In genomic region chr12:124861492-124861891, GRCh38 we compare ENCODE assay signal across 9 cellular contexts. TPM values are rescaled to one million over a fixed set of nuclear protein-coding genes. Genes with fewer than 3 reads are reported as not detected.
A peak's percentile ranks its signal among the peaks of the same experiment; 100 is the strongest.
DNase-seq lines count a peak whose midpoint lies in the region; ATAC-seq, FAIRE-seq and TF ChIP-seq lines count a peak whose summit lies in the region.
"Had no signal": no experiment of that assay in that cellular context is flagged by ENCODE, and none has a peak within 500 bp of the region (broad histone marks: within the 10 kb centered on the region; RNA-seq: fewer than 3 reads in every experiment).

No MANE protein-coding gene starts in this region.

- H3K4me1 ChIP-seq in A549 (peaks cover 25% of the 10 kb centered on the region), left lung (peaks cover 2 to 44% of the 10 kb centered on the region in 2 donors)

- no peak for TF ChIP-seq POLR2A in A549 (IDR thresholded peaks at IDR 0.05; ENCODE audit: low read length)

- no peak overlapping the region for H3K4me3 ChIP-seq in A549
- H3K4me3 ChIP-seq in left lung, result no peak overlapping the region

- H3K36me3 ChIP-seq in left lung, result no peaks in the 10 kb centered on the region

- H3K27me3 Mint-ChIP-seq in MCF 10A (ENCODE audit: insufficient read depth, unreplicated experiment) (no peaks in the 10 kb centered on the region), osteocyte (ENCODE audit: unreplicated experiment) (no peaks in the 10 kb centered on the region)

- peaks cover 18% of the 10 kb centered on the region for H3K4me1 Mint-ChIP-seq in MCF 10A (ENCODE audit: insufficient read depth, unreplicated experiment)
- H3K4me1 Mint-ChIP-seq in osteocyte (ENCODE audit: unreplicated experiment), result peaks cover 27% of the 10 kb centered on the region

- intact Hi-C loops in MCF 10A (cut with micrococcal nuclease), result no loop called here
- intact Hi-C loops in left lung (cut with DNase I), result no loop called here

- peak; percentile 21 to 76; a peak in 4 of 6 replicates for ATAC-seq in A549
- peak; percentile 28 for ATAC-seq in HG03432 (IDR thresholded peaks at IDR 0.05; ENCODE audit: unreplicated experiment)
- peak; percentile 7 for ATAC-seq in left lung

- WGBS in A549 (ENCODE audit: missing lambda C conversion rate), result 36% methylated on average over 9 of the region's 9 CpGs

- H3K27ac Mint-ChIP-seq in MCF 10A (ENCODE audit: low read depth, unreplicated experiment), result no peak overlapping the region
- no peak overlapping the region for H3K27ac Mint-ChIP-seq in osteocyte (ENCODE audit: unreplicated experiment)

- H3K36me3 Mint-ChIP-seq in MCF 10A (ENCODE audit: insufficient read depth, unreplicated experiment) (peaks cover 8% of the 10 kb centered on the region), osteocyte (ENCODE audit: unreplicated experiment) (no peaks in the 10 kb centered on the region)

- H3K4me3 Mint-ChIP-seq in MCF 10A (ENCODE audit: unreplicated experiment) (peak overlapping the region; percentile 76), osteocyte (ENCODE audit: unreplicated experiment) (no peak overlapping the region)

- no TSS peak for BruUV-seq in MCF 10A (replicated peaks; lab: Mats Ljungman, UMichigan)

- CTCF ChIA-PET in A549 (lab: Yijun Ruan, JAX) (interaction anchor here (0.7 to 2.3 kb wide), 3 partner anchors 32 to 90 kb away, joined by 3 to 8 read pairs (median 4); no protein-coding TSS in a partner anchor), MCF 10A (lab: Yijun Ruan, JAX) (interaction anchor here (1.5 to 1.7 kb wide), 2 partner anchors 43 to 45 kb away, joined by 3 to 5 read pairs; no protein-coding TSS in a partner anchor)

- no peak for TF ChIP-seq EP300 in A549 (IDR thresholded peaks at IDR 0.05)

- H3K27ac ChIP-seq in A549 (peak overlapping the region in 1 of 2 experiments; percentile 96; a peak in 2 of 6 replicates), left lung (no peak overlapping the region)

- TF ChIP-seq RAD21 in A549 (conservative IDR thresholded peaks at IDR 0.05 in 1 of 2, IDR thresholded peaks at IDR 0.05 in 1 of 2), result no peak

- POLR2A ChIA-PET in A549 (lab: Yijun Ruan, JAX), result no interaction called here
- POLR2A ChIA-PET in MCF 10A (lab: Yijun Ruan, JAX), result interaction anchor here (1.0 to 3.1 kb wide), 6 partner anchors 9 to 67 kb away, joined by 3 to 22 read pairs (median 4); partner anchors contain the start of gene UBC

- FAIRE-seq in A549 (lab: Jason Lieb, UNC), result no peak

- peak overlapping the region; percentile 95 for H3K4me2 ChIP-seq in A549

- peaks cover 0 to 10% of the 10 kb centered on the region in 2 donors for H3K27me3 ChIP-seq in left lung

- H3K9me3 Mint-ChIP-seq in MCF 10A (ENCODE audit: unreplicated experiment) (no peaks in the 10 kb centered on the region), osteocyte (ENCODE audit: unreplicated experiment) (no peaks in the 10 kb centered on the region)

- no peaks in the 10 kb centered on the region for H3K9me3 ChIP-seq in A549
- no peaks in the 10 kb centered on the region for H3K9me3 ChIP-seq in left lung

- DNase-seq in A549 (ENCODE audit: low read depth in 1 of 2, low spot score in 1 of 2) (peak in 1 of 2 experiments; percentile 75), MCF 10A (ENCODE audit: unreplicated experiment) (peak; percentile 90), left lung (peak in 1 of 2 donors; percentile 82), NCI-H510A treated with DMSO at 0.1 percent for 48 hours (lab: John Stamatoyannopoulos, UW) (no peak), osteocyte (ENCODE audit: extremely low spot score, unreplicated experiment) (no peak), GF-D8 (lab: John Stamatoyannopoulos, UW) (no peak)
- DNase-seq in stimulated activated CD4-positive, alpha-beta T cell treated with anti-CD3 and anti-CD28 coated beads, Interleukin-1b, Interleukin-23, amount 100 ng/mL, for 48 hours, result no peak
- DNase-seq: DMS53 had no signal

- no peak for TF ChIP-seq CTCF in A549 (IDR thresholded peaks at IDR 0.05)
- no peak for TF ChIP-seq CTCF in MCF 10A (IDR thresholded peaks at IDR 0.05; ENCODE audit: unreplicated experiment)
- no peak for TF ChIP-seq CTCF in left lung (IDR thresholded peaks at IDR 0.05)
- TF ChIP-seq CTCF in osteocyte (IDR thresholded peaks at IDR 0.05), result no peak

TF ChIP-seq in A549, 52 proteins besides CTCF, POLR2A, EP300 and RAD21:
- no peak for TF ChIP-seq FOSB (CRISPR knock-in tag; IDR thresholded peaks at IDR 0.05)
- TF ChIP-seq GATA3 (IDR thresholded peaks at IDR 0.05; ENCODE audit: borderline replicate concordance), result 0 out of 2 replicates have a peak, but pooled peaks have one; percentile 10
- TF ChIP-seq MAX (IDR thresholded peaks at IDR 0.05), result 0 out of 2 replicates have a peak, but pooled peaks have one; percentile 27
TF ChIP-seq in A549: peak in this region for 2.

RNA-seq across cellular contexts. Expression of gene SCARB1, which starts 2.2 kb away (rescaled TPM):
- polyA plus RNA-seq in A549 (2011; rRNA removed) (81.1 and 111 TPM in 2 replicates), A549 (2017; fragmentation: RNase III; extraction: RNeasy Plus Mini Kit Qiagen cat#74134 plus additional on column Dnase treatment) (151 to 160 TPM (median 154 TPM) in 3 replicates)
- polyA plus RNA-seq in A549 (2012; cell fraction: cytosol; rRNA removed), result 281 and 385 TPM in 2 replicates
- 568 and 899 TPM in 2 replicates for polyA plus RNA-seq in A549 (2012; cell fraction: nucleus; rRNA removed)
- 151 and 173 TPM in 2 replicates for polyA minus RNA-seq in A549 (2011; rRNA and poly(A)+ RNA removed)
- total RNA-seq in MCF 10A (2022) (48.2 and 71.0 TPM in 2 replicates), left lung (10 to 100 TPM; 23.5 to 36.5 TPM), osteocyte (27.1 and 28.2 TPM in 2 replicates)

RNA-seq across cellular contexts. Expression of gene UBC, which starts 53.0 kb away (rescaled TPM):
- polyA plus RNA-seq in A549 (2011; rRNA removed) (2,000 and 2,573 TPM in 2 replicates), A549 (2017; fragmentation: RNase III; extraction: RNeasy Plus Mini Kit Qiagen cat#74134 plus additional on column Dnase treatment) (993 to 1,034 TPM (median 1,028 TPM) in 3 replicates)
- 1,783 and 1,966 TPM in 2 replicates for polyA plus RNA-seq in A549 (2012; cell fraction: cytosol; rRNA removed)
- polyA plus RNA-seq in A549 (2012; cell fraction: nucleus; rRNA removed), result 1,709 and 1,846 TPM in 2 replicates
- 1,104 and 1,174 TPM in 2 replicates for polyA minus RNA-seq in A549 (2011; rRNA and poly(A)+ RNA removed)
- total RNA-seq in MCF 10A (2022) (1,485 and 1,602 TPM in 2 replicates), left lung (1,000 to 10,000 TPM in 1 of 2 donors, 100 to 1,000 TPM in 1; 933 to 1,095 TPM), osteocyte (1,249 and 1,279 TPM in 2 replicates)
